Comparison of ENCODE assay signal across 1 cellular context in genomic region chr12:55925870-55926737, GRCh38.
A peak's percentile ranks its signal among the peaks of the same experiment; 100 is the strongest.
TF ChIP-seq lines count a peak whose summit lies in the region.

No MANE protein-coding gene starts in this region.

TF ChIP-seq in K562, 482 proteins besides CTCF, POLR2A, EP300 and RAD21 (continued from another document and continues in another):
- TF ChIP-seq ZNF511 (CRISPR knock-in tag; IDR thresholded peaks at IDR 0.05): no peak
- TF ChIP-seq PRDM10 (IDR thresholded peaks at IDR 0.05; ENCODE audit: partially characterized antibody): no peak
- peak; percentile 89 for TF ChIP-seq THRAP3 (IDR thresholded peaks at IDR 0.05; ENCODE audit: borderline replicate concordance)
- TF ChIP-seq ZNF561 (CRISPR knock-in tag; conservative IDR thresholded peaks at IDR 0.05): no peak
- TF ChIP-seq SREBF2 (CRISPR knock-in tag; IDR thresholded peaks at IDR 0.05): no peak
- TF ChIP-seq E2F3 (CRISPR knock-in tag; IDR thresholded peaks at IDR 0.05): no peak
- no peak for TF ChIP-seq ZKSCAN3 (CRISPR knock-in tag; IDR thresholded peaks at IDR 0.05)
- TF ChIP-seq ZNF121 (CRISPR knock-in tag; conservative IDR thresholded peaks at IDR 0.05): no peak
- TF ChIP-seq TBL1XR1 (IDR thresholded peaks at IDR 0.05; ENCODE audit: low read length in 2 of 2): no peak
- no peak for TF ChIP-seq RREB1 (CRISPR knock-in tag; IDR thresholded peaks at IDR 0.05)
- TF ChIP-seq ATF6 (CRISPR knock-in tag; IDR thresholded peaks at IDR 0.05): no peak
- TF ChIP-seq CBX8 (IDR thresholded peaks at IDR 0.05; ENCODE audit: borderline replicate concordance, extremely low read depth, low read depth, low read length, poor library complexity, severe bottlenecking): no peak
- no peak for TF ChIP-seq CHD2 (IDR thresholded peaks at IDR 0.05; ENCODE audit: low read depth, low read length)
- no peak for TF ChIP-seq ETV5 (CRISPR knock-in tag; IDR thresholded peaks at IDR 0.05; ENCODE audit: low read depth)
- no peak for TF ChIP-seq ZNF778 (CRISPR knock-in tag; IDR thresholded peaks at IDR 0.05)
- no peak for TF ChIP-seq POLR2G (IDR thresholded peaks at IDR 0.05; ENCODE audit: low read depth, low read length)
- no peak for TF ChIP-seq ZNF609 (CRISPR knock-in tag; IDR thresholded peaks at IDR 0.05; ENCODE audit: borderline replicate concordance)
- no peak for TF ChIP-seq PHB2 (IDR thresholded peaks at IDR 0.05; ENCODE audit: low read depth)
- TF ChIP-seq FUS (optimal IDR thresholded peaks at IDR 0.05; ENCODE audit: low read depth, low read length): no peak
- TF ChIP-seq ZNF785 (CRISPR knock-in tag; IDR thresholded peaks at IDR 0.05): no peak
- TF ChIP-seq PURB (CRISPR knock-in tag; IDR thresholded peaks at IDR 0.05; ENCODE audit: low read depth): no peak
- no peak for TF ChIP-seq ARID3B (CRISPR knock-in tag; IDR thresholded peaks at IDR 0.05; ENCODE audit: borderline replicate concordance)
- TF ChIP-seq HNRNPUL1 (IDR thresholded peaks at IDR 0.05; ENCODE audit: low read length): no peak
- 0 out of 2 replicates have a peak, but pooled peaks have one; percentile 72 for TF ChIP-seq ZBTB49 (CRISPR knock-in tag; IDR thresholded peaks at IDR 0.05; ENCODE audit: borderline replicate concordance)
- TF ChIP-seq IRF1 (CRISPR knock-in tag; IDR thresholded peaks at IDR 0.05; ENCODE audit: borderline replicate concordance): no peak
- 0 out of 2 replicates have a peak, but pooled peaks have one; percentile 65 for TF ChIP-seq TSC22D4 (tag; IDR thresholded peaks at IDR 0.05)
- no peak for TF ChIP-seq TRIM24 (IDR thresholded peaks at IDR 0.05)
- TF ChIP-seq HOXB6 (CRISPR knock-in tag; IDR thresholded peaks at IDR 0.05; ENCODE audit: borderline replicate concordance): no peak
- TF ChIP-seq NFE2L1 (tag; IDR thresholded peaks at IDR 0.05; ENCODE audit: borderline replicate concordance, low read depth): no peak
- no peak for TF ChIP-seq ZNF354B (CRISPR knock-in tag; IDR thresholded peaks at IDR 0.05)
- TF ChIP-seq ETV6 (IDR thresholded peaks at IDR 0.05; ENCODE audit: borderline replicate concordance in 1 of 2, low read depth in 2 of 2, low read length in 1 of 2): no peak
- no peak for TF ChIP-seq ETV6 (CRISPR knock-in tag; IDR thresholded peaks at IDR 0.05; ENCODE audit: borderline replicate concordance)
- TF ChIP-seq GTF2B (IDR thresholded peaks at IDR 0.05; ENCODE audit: extremely low read depth, insufficient read length): no peak
- peak; percentile 79; the same call in 1 of the 2 replicates for TF ChIP-seq MIER1 (IDR thresholded peaks at IDR 0.05; ENCODE audit: low read depth)
- no peak for TF ChIP-seq MTF1 (CRISPR knock-in tag; IDR thresholded peaks at IDR 0.05; ENCODE audit: borderline replicate concordance)
- TF ChIP-seq JUN (IDR thresholded peaks at IDR 0.05; ENCODE audit: borderline replicate concordance, low read depth, low read length): no peak
- no peak for TF ChIP-seq JUN (CRISPR knock-in tag; IDR thresholded peaks at IDR 0.05; ENCODE audit: borderline replicate concordance)
